17 cellular contexts compared by ENCODE assay signal in genomic region chr12:82438356-82438755, GRCh38.
A peak's percentile ranks its signal among the peaks of the same experiment; 100 is the strongest.
DNase-seq lines count a peak whose midpoint lies in the region; ATAC-seq, FAIRE-seq and TF ChIP-seq lines count a peak whose summit lies in the region.
"Had no signal": no experiment of that assay in that cellular context is flagged by ENCODE, and none has a peak within 500 bp of the region (broad histone marks: within the 10 kb centered on the region; RNA-seq: fewer than 3 reads in every experiment).

No MANE protein-coding gene starts in this region.

- no peaks in the 10 kb centered on the region for H3K9me1 ChIP-seq in keratinocyte (ENCODE audit: control insufficient read depth, extremely low read depth, insufficient read depth, low read length)

- H3K4me2 ChIP-seq in keratinocyte (ENCODE audit: control insufficient read depth, extremely low read depth, insufficient read depth, low read depth, low read length), result no peak overlapping the region

- no peak for TF ChIP-seq POLR2A in Peyer's patch (IDR thresholded peaks at IDR 0.05)

- no peak overlapping the region for H3K4me3 ChIP-seq in keratinocyte (ENCODE audit: control insufficient read depth in 2 of 3, extremely low read depth in 1 of 3, insufficient read depth in 2 of 3, low read depth in 1 of 3, low read length in 3 of 3)
- H3K4me3 ChIP-seq in brain microvascular endothelial cell (ENCODE audit: low read depth, low read length), result no peak overlapping the region
- no peak overlapping the region for H3K4me3 ChIP-seq in Peyer's patch
- H3K4me3 ChIP-seq: K562 had no signal

- H4K20me1 ChIP-seq in keratinocyte (ENCODE audit: control insufficient read depth, extremely low read depth, insufficient read depth, low read length), result no peaks in the 10 kb centered on the region

- FAIRE-seq in keratinocyte (lab: Jason Lieb, UNC), result no peak
- FAIRE-seq: K562 had no signal

- ATAC-seq in GM18870 (IDR thresholded peaks at IDR 0.05; ENCODE audit: unreplicated experiment) (peak; percentile 83), GM21825 (IDR thresholded peaks at IDR 0.05; ENCODE audit: unreplicated experiment) (peak; percentile 63), HG03432 (IDR thresholded peaks at IDR 0.05; ENCODE audit: unreplicated experiment) (peak; percentile 75)
- ATAC-seq: K562, T-helper 17 cell had no signal

- no peaks in the 10 kb centered on the region for H3K79me2 ChIP-seq in keratinocyte (ENCODE audit: control insufficient read depth, insufficient read depth, low read length)

- DNase-seq in keratinocyte (ENCODE audit: low read depth, low spot score) (no peak), brain microvascular endothelial cell (no peak), RKO (ENCODE audit: low spot score) (no peak), Peyer's patch (no peak)
- DNase-seq: activated CD4-positive, CD25-positive, alpha-beta regulatory T cell treated with anti-CD3 and anti-CD28 coated beads, Interleukin-2, amount 50 U/mL, for 72 hours; CD4-positive, alpha-beta memory T cell; effector CD4-positive, alpha-beta T cell; mesendoderm; NCI-H1694; NCI-H510A treated with DMSO at 0.1 percent for 48 hours; T-helper 17 cell had no signal

- H3K27ac ChIP-seq in keratinocyte (ENCODE audit: control insufficient read depth, insufficient read depth, low read length) (no peak overlapping the region), brain microvascular endothelial cell (no peak overlapping the region), Peyer's patch (no peak overlapping the region)
- H3K27ac ChIP-seq: neutrophil, RWPE1 had no signal

- no peaks in the 10 kb centered on the region for H3K4me1 ChIP-seq in keratinocyte (ENCODE audit: control insufficient read depth, extremely low read depth, insufficient read depth, low read length)
- no peaks in the 10 kb centered on the region for H3K4me1 ChIP-seq in Peyer's patch

- no peak for TF ChIP-seq CTCF in keratinocyte (optimal IDR thresholded peaks at IDR 0.05 in 1 of 3, IDR thresholded peaks at IDR 0.05 in 1 of 3, conservative IDR thresholded peaks at IDR 0.05 in 1 of 3; ENCODE audit: extremely low read depth in 1 of 3, insufficient read depth in 2 of 3, low read length in 3 of 3)
- no peak for TF ChIP-seq CTCF in brain microvascular endothelial cell (IDR thresholded peaks at IDR 0.05; ENCODE audit: low read depth, low read length, missing control alignments)
- no peak for TF ChIP-seq CTCF in Peyer's patch (IDR thresholded peaks at IDR 0.05)

- in situ Hi-C loops in brain microvascular endothelial cell (cut with HindIII; ENCODE audit: low pct_ligation_motif_present, low sequenced_read_pairs), result no loop called here

- H3K27me3 ChIP-seq in keratinocyte (ENCODE audit: control insufficient read depth, extremely low read depth, insufficient read depth, low read length) (no peaks in the 10 kb centered on the region), brain microvascular endothelial cell (replicated peaks) (no peaks in the 10 kb centered on the region), Peyer's patch (no peaks in the 10 kb centered on the region)
- H3K27me3 ChIP-seq: neutrophil had no signal

- dilution Hi-C loops in keratinocyte (cut with MboI; ENCODE audit: extremely low pct_ligation_motif_present, low sequenced_read_pairs), result no loop called here

- no peak overlapping the region for H3K9ac ChIP-seq in keratinocyte (ENCODE audit: control insufficient read depth, extremely low read depth, insufficient read depth, low read length)

- peak overlapping the region; percentile 19 for H2AFZ ChIP-seq in keratinocyte (ENCODE audit: control insufficient read depth, low read length)

- H3K9me3 ChIP-seq in keratinocyte (ENCODE audit: control insufficient read depth, low read depth, low read length) (no peaks in the 10 kb centered on the region), Peyer's patch (no peaks in the 10 kb centered on the region)
- H3K9me3 ChIP-seq: neutrophil had no signal

- H3K36me3 ChIP-seq in keratinocyte (ENCODE audit: control insufficient read depth in 2 of 2, extremely low read depth in 1 of 2, insufficient read depth in 2 of 2, low read length in 2 of 2) (no peaks in the 10 kb centered on the region), brain microvascular endothelial cell (replicated peaks) (no peaks in the 10 kb centered on the region), Peyer's patch (peaks cover 0 to 4% (median 0%) of the 10 kb centered on the region in 3 donors)
